In the genomic region with DNA sequence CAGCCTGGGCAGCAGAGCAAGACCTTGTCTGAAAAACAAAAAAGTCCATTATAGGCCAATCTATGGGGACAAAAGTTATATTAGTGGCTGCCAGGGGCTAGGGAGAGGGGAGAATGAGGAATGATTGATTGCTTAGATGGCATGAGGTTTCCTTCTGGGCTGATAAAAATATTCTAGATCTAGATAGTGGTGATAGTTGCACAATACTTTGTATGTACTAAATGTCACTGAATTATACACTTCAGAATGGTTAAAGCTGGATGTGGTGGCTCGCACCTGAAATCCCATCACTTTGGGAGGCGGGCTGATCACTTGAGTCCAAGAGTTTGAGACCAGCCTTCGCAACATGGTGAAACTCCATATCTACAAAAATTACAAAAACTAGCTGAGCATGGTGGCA, we compare ENCODE assay signal across 23 cellular contexts. TPM values are rescaled to one million over a fixed set of nuclear protein-coding genes. Genes with fewer than 3 reads are reported as not detected.
DNase-seq lines count a peak whose midpoint lies in the region; ATAC-seq and TF ChIP-seq lines count a peak whose summit lies in the region.
"Had no signal": no experiment of that assay in that cellular context is flagged by ENCODE, and none has a peak within 500 bp of the region (broad histone marks: within the 10 kb centered on the region; RNA-seq: fewer than 3 reads in every experiment).

No MANE protein-coding gene starts in this region.

- H3K4ac ChIP-seq in IMR-90 (ENCODE audit: low read depth, low read length) (peak overlapping the region; percentile 30; the same call in 1 of the 2 replicates), mesenchymal stem cell (ENCODE audit: low read depth in 1 of 2, low read length in 2 of 2) (no peak overlapping the region)

- 0 out of 3 replicates have a peak overlapping the region, but pooled peaks have one; percentile 20 for H2BK15ac ChIP-seq in IMR-90 (ENCODE audit: low read depth, low read length)
- H2BK15ac ChIP-seq in mesenchymal stem cell (ENCODE audit: low read depth, poor library complexity, severe bottlenecking), result no peak overlapping the region

- H3K27me3 ChIP-seq in IMR-90 (ENCODE audit: control insufficient read depth, insufficient read depth, low read length), result peaks cover 17% of the 10 kb centered on the region
- peaks cover 0 to 9% of the 10 kb centered on the region in 2 experiments for H3K27me3 ChIP-seq in mesenchymal stem cell (ENCODE audit: control insufficient read depth in 1 of 2, insufficient read depth in 1 of 2, low read length in 2 of 2)
- H3K27me3 ChIP-seq: BE2C had no signal

- H3K23ac ChIP-seq in IMR-90 (ENCODE audit: low read depth, low read length), result no peak overlapping the region
- no peak overlapping the region for H3K23ac ChIP-seq in mesenchymal stem cell (ENCODE audit: low read length in 2 of 2)

- no peak overlapping the region for H3K56ac ChIP-seq in IMR-90 (ENCODE audit: extremely low read depth, insufficient read depth, low read length)

- in situ Hi-C loops in IMR-90 (cut with MboI; ENCODE audit: low sequenced_read_pairs), result no loop called here

- H3K4me1 ChIP-seq in IMR-90 (ENCODE audit: control insufficient read depth, insufficient read depth, low read length), result peaks cover 19% of the 10 kb centered on the region
- peaks cover 15% of the 10 kb centered on the region for H3K4me1 ChIP-seq in mesenchymal stem cell (ENCODE audit: control insufficient read depth, insufficient read depth, low read depth, low read length)
- H3K4me1 ChIP-seq: BE2C, HAP-1 had no signal

- POLR2A ChIA-PET in activated CD4-positive, alpha-beta T cell treated with anti-CD3 and anti-CD28 coated beads, Interleukin-2, amount 10 ng/mL, durations not matched to agents 7 days and 5 days (lab: Charles Lee), result no interaction called here
- POLR2A ChIA-PET in IMR-90 (lab: Charles Lee; ENCODE audit: unreplicated experiment), result no interaction called here

- H3K14ac ChIP-seq in IMR-90 (replicated peaks; ENCODE audit: low read depth, low read length) (no peak overlapping the region), mesenchymal stem cell (ENCODE audit: low read length in 2 of 2) (no peak overlapping the region)

- TF ChIP-seq CTCF in IMR-90 (conservative IDR thresholded peaks at IDR 0.05; ENCODE audit: low read depth, low read length), result no peak

- H4K91ac ChIP-seq in IMR-90 (ENCODE audit: insufficient read depth, low read depth, low read length) (no peak overlapping the region), mesenchymal stem cell (ENCODE audit: low read length) (no peak overlapping the region)

- peak overlapping the region in 1 of 2 experiments; percentile 13 for H2BK12ac ChIP-seq in mesenchymal stem cell (ENCODE audit: low read length in 2 of 2)

- peaks cover 12% of the 10 kb centered on the region for H3K9me1 ChIP-seq in IMR-90 (ENCODE audit: insufficient read depth, low read length)

- TF ChIP-seq RAD21 in IMR-90 (IDR thresholded peaks at IDR 0.05; ENCODE audit: low read length), result no peak

- H3K27ac Mint-ChIP-seq in activated CD4-positive, alpha-beta T cell treated with anti-CD3 and anti-CD28 coated beads, Interleukin-2, amount 10 ng/mL, durations not matched to agents 7 days and 5 days, result peak overlapping the region; percentile 39
- H3K27ac Mint-ChIP-seq in activated T-helper 2 cell treated with anti-CD3 and anti-CD28 coated beads, Interferon-gamma antibody, Interleukin-2, Interleukin-4, amounts not matched to agents 10 μg/mL and 5 μg/mL and 100 μg/mL, durations not matched to agents 14 hours and 24 hours and 36 hours, result peak overlapping the region; percentile 83
- H3K27ac Mint-ChIP-seq: CD4-positive, CD25-positive, alpha-beta regulatory T cell had no signal

- TF ChIP-seq POLR2A in IMR-90 (IDR thresholded peaks at IDR 0.05; ENCODE audit: low read depth, low read length), result no peak

- H4K20me1 ChIP-seq in IMR-90 (ENCODE audit: insufficient read depth, low read length), result peaks cover 5% of the 10 kb centered on the region

- no peak overlapping the region for H2AK9ac ChIP-seq in IMR-90 (replicated peaks; ENCODE audit: low read depth, low read length, poor library complexity)

- peaks cover 67% of the 10 kb centered on the region for H3K4me1 Mint-ChIP-seq in activated CD4-positive, alpha-beta T cell treated with anti-CD3 and anti-CD28 coated beads, Interleukin-2, amount 10 ng/mL, durations not matched to agents 7 days and 5 days
- peaks cover 74% of the 10 kb centered on the region for H3K4me1 Mint-ChIP-seq in activated T-helper 2 cell treated with anti-CD3 and anti-CD28 coated beads, Interferon-gamma antibody, Interleukin-2, Interleukin-4, amounts not matched to agents 10 μg/mL and 5 μg/mL and 100 μg/mL, durations not matched to agents 14 hours and 24 hours and 36 hours (ENCODE audit: low read depth)

- peaks cover 27% of the 10 kb centered on the region for H3K9me3 Mint-ChIP-seq in activated CD4-positive, alpha-beta T cell treated with anti-CD3 and anti-CD28 coated beads, Interleukin-2, amount 10 ng/mL, durations not matched to agents 7 days and 5 days
- H3K9me3 Mint-ChIP-seq in activated T-helper 2 cell treated with anti-CD3 and anti-CD28 coated beads, Interferon-gamma antibody, Interleukin-2, Interleukin-4, amounts not matched to agents 10 μg/mL and 5 μg/mL and 100 μg/mL, durations not matched to agents 14 hours and 24 hours and 36 hours, result peaks cover 15% of the 10 kb centered on the region

- WGBS in IMR-90 (ENCODE audit: extremely low coverage in 2 of 2, insufficient read length in 1 of 2), 2 experiments, result no CpG with 5 or more reads among the region's 3 CpGs
- WGBS in mesenchymal stem cell, result 100% methylated on average over 3 of the region's 3 CpGs

- no peaks in the 10 kb centered on the region for H3K27me3 Mint-ChIP-seq in activated CD4-positive, alpha-beta T cell treated with anti-CD3 and anti-CD28 coated beads, Interleukin-2, amount 10 ng/mL, durations not matched to agents 7 days and 5 days
- no peaks in the 10 kb centered on the region for H3K27me3 Mint-ChIP-seq in activated T-helper 2 cell treated with anti-CD3 and anti-CD28 coated beads, Interferon-gamma antibody, Interleukin-2, Interleukin-4, amounts not matched to agents 10 μg/mL and 5 μg/mL and 100 μg/mL, durations not matched to agents 14 hours and 24 hours and 36 hours (ENCODE audit: low read depth)
- H3K27me3 Mint-ChIP-seq: CD8-positive, alpha-beta memory T cell had no signal

- no peak overlapping the region for H3K4me3 Mint-ChIP-seq in activated CD4-positive, alpha-beta T cell treated with anti-CD3 and anti-CD28 coated beads, Interleukin-2, amount 10 ng/mL, durations not matched to agents 7 days and 5 days
- H3K4me3 Mint-ChIP-seq in activated T-helper 2 cell treated with anti-CD3 and anti-CD28 coated beads, Interferon-gamma antibody, Interleukin-2, Interleukin-4, amounts not matched to agents 10 μg/mL and 5 μg/mL and 100 μg/mL, durations not matched to agents 14 hours and 24 hours and 36 hours (ENCODE audit: low read depth), result no peak overlapping the region
- H3K4me3 Mint-ChIP-seq: CD4-positive, CD25-positive, alpha-beta regulatory T cell; CD8-positive, alpha-beta memory T cell had no signal

- H2AK5ac ChIP-seq in IMR-90 (ENCODE audit: low read depth, low read length) (no peak overlapping the region; the same call in 1 of the 2 replicates), mesenchymal stem cell (ENCODE audit: low read length, severe bottlenecking) (no peak overlapping the region)

- intact Hi-C loops in IMR-90 (cut with micrococcal nuclease), result loop anchor here (5.0 kb wide), 1 partner anchor 47 kb away; no protein-coding TSS in a partner anchor
- intact Hi-C loops in activated T-helper 2 cell treated with anti-CD3 and anti-CD28 coated beads, Interferon-gamma antibody, Interleukin-2, Interleukin-4, amounts not matched to agents 10 μg/mL and 5 μg/mL and 100 μg/mL, durations not matched to agents 14 hours and 24 hours and 36 hours (cut with micrococcal nuclease), result no loop called here

- no peak overlapping the region for H2BK5ac ChIP-seq in IMR-90 (ENCODE audit: low read depth, low read length, poor library complexity, severe bottlenecking)
- H2BK5ac ChIP-seq in mesenchymal stem cell (ENCODE audit: low read depth, low read length, poor library complexity, severe bottlenecking), result peak overlapping the region; percentile 21

- H3K36me3 ChIP-seq in IMR-90 (ENCODE audit: control insufficient read depth, insufficient read depth, low read length), result no peaks in the 10 kb centered on the region
- no peaks in the 10 kb centered on the region for H3K36me3 ChIP-seq in mesenchymal stem cell (ENCODE audit: control insufficient read depth in 1 of 2, insufficient read depth in 2 of 2, low read depth in 1 of 2, low read length in 2 of 2)
- H3K36me3 ChIP-seq: BE2C, HAP-1 had no signal

- peaks cover 4% of the 10 kb centered on the region; the same call in 1 of the 2 replicates for H3K9me3 ChIP-seq in IMR-90 (ENCODE audit: control insufficient read depth, insufficient read depth, low read length)
- H3K9me3 ChIP-seq in mesenchymal stem cell (ENCODE audit: control insufficient read depth, low read length), result no peaks in the 10 kb centered on the region
- H3K9me3 ChIP-seq: BE2C, HAP-1 had no signal

- peaks cover 35% of the 10 kb centered on the region for H3K36me3 Mint-ChIP-seq in activated CD4-positive, alpha-beta T cell treated with anti-CD3 and anti-CD28 coated beads, Interleukin-2, amount 10 ng/mL, durations not matched to agents 7 days and 5 days (ENCODE audit: low read depth)
- H3K36me3 Mint-ChIP-seq in activated T-helper 2 cell treated with anti-CD3 and anti-CD28 coated beads, Interferon-gamma antibody, Interleukin-2, Interleukin-4, amounts not matched to agents 10 μg/mL and 5 μg/mL and 100 μg/mL, durations not matched to agents 14 hours and 24 hours and 36 hours (ENCODE audit: low read depth), result peaks cover 33% of the 10 kb centered on the region
- H3K36me3 Mint-ChIP-seq: CD4-positive, CD25-positive, alpha-beta regulatory T cell; IgD-negative memory B cell had no signal

- CTCF ChIA-PET in activated CD4-positive, alpha-beta T cell treated with anti-CD3 and anti-CD28 coated beads, Interleukin-2, amount 10 ng/mL, durations not matched to agents 7 days and 5 days (lab: Charles Lee), result interaction anchor here (1.0 to 4.8 kb wide), 5 partner anchors 9 to 182 kb away, joined by 3 to 29 read pairs (median 4); no protein-coding TSS in a partner anchor
- CTCF ChIA-PET in IMR-90 (lab: Yijun Ruan, JAX), result interaction anchor here (1.8 kb wide), 1 partner anchor 43 kb away, joined by 6 read pairs; a partner anchor contains a TSS

- no peak overlapping the region for H4K5ac ChIP-seq in IMR-90 (ENCODE audit: low read depth, low read length)

- ATAC-seq in IMR-90 (ENCODE audit: low read depth) (no peak), HG03342 (IDR thresholded peaks at IDR 0.05; ENCODE audit: unreplicated experiment) (no peak)
- ATAC-seq: GM12878 had no signal

- no peak overlapping the region for H2AFZ ChIP-seq in IMR-90 (replicated peaks; ENCODE audit: low read length, poor library complexity)
- H2AFZ ChIP-seq in mesenchymal stem cell (ENCODE audit: low read depth, low read length), result no peak overlapping the region

- no peak overlapping the region; the same call in 1 of the 2 replicates for H3K18ac ChIP-seq in IMR-90 (ENCODE audit: low read depth, low read length)
- no peak overlapping the region for H3K18ac ChIP-seq in mesenchymal stem cell (ENCODE audit: low read depth in 1 of 2, low read length in 2 of 2)

- no peak overlapping the region for H2BK20ac ChIP-seq in IMR-90 (ENCODE audit: low read depth, low read length)

- H3K4me3 ChIP-seq in IMR-90 (ENCODE audit: insufficient read depth, low read depth, low read length), result no peak overlapping the region
- H3K4me3 ChIP-seq in mesenchymal stem cell (ENCODE audit: insufficient read depth in 1 of 2, low read depth in 1 of 2, low read length in 2 of 2), result no peak overlapping the region
- H3K4me3 ChIP-seq: GM12878, HAP-1 had no signal

- H3K4me2 ChIP-seq in IMR-90 (ENCODE audit: low read depth, low read length), result no peak overlapping the region
- H3K4me2 ChIP-seq in mesenchymal stem cell (ENCODE audit: low read length, poor library complexity, severe bottlenecking), result no peak overlapping the region

- DNase-seq in activated CD4-positive, alpha-beta T cell treated with anti-CD3 and anti-CD28 coated beads, Interleukin-2, amount 10 ng/mL, durations not matched to agents 7 days and 5 days, result no peak
- no peak for DNase-seq in activated CD4-positive, alpha-beta T cell treated with anti-CD3 and anti-CD28 coated beads for 48 hours
- no peak for DNase-seq in IMR-90
- no peak for DNase-seq in activated T-helper 2 cell treated with anti-CD3 and anti-CD28 coated beads, Interferon-gamma antibody, Interleukin-2, Interleukin-4, amounts not matched to agents 10 μg/mL and 5 μg/mL and 100 μg/mL, durations not matched to agents 14 hours and 24 hours and 36 hours (ENCODE audit: low spot score)
- DNase-seq in mesenchymal stem cell, result no peak
- no peak for DNase-seq in ureter (ENCODE audit: low spot score)
- DNase-seq: BE2C; C1 segment of cervical spinal cord; CD4-positive, CD25-positive, alpha-beta regulatory T cell; CD8-positive, alpha-beta memory T cell; COR-L47; DMS 273 treated with DMSO at 0.1 percent for 48 hours; DMS53; DND-41; EL had no signal

- dilution Hi-C loops in IMR-90 (cut with HindIII; ENCODE audit: low sequenced_read_pairs, unreplicated experiment), result no loop called here

- H3K9ac ChIP-seq in IMR-90 (ENCODE audit: low read depth, low read length) (no peak overlapping the region), mesenchymal stem cell (ENCODE audit: low read length) (no peak overlapping the region)

- BruUV-seq in IMR-90 (replicated peaks; lab: Mats Ljungman, UMichigan), result no TSS peak

- H2BK120ac ChIP-seq in IMR-90 (ENCODE audit: low read depth, low read length), result peak overlapping the region; percentile 38; the same call in 1 of the 2 replicates
- no peak overlapping the region for H2BK120ac ChIP-seq in mesenchymal stem cell (ENCODE audit: low read depth, low read length)

- H4K8ac ChIP-seq in IMR-90 (ENCODE audit: low read depth in 2 of 2, low read length in 2 of 2) (no peak overlapping the region), mesenchymal stem cell (ENCODE audit: low read length) (no peak overlapping the region)

- H3K79me1 ChIP-seq in IMR-90 (ENCODE audit: low read depth in 1 of 2, low read length in 2 of 2) (no peaks in the 10 kb centered on the region), mesenchymal stem cell (replicated peaks; ENCODE audit: low read length, poor library complexity, severe bottlenecking) (no peaks in the 10 kb centered on the region)

- H3K27ac ChIP-seq in IMR-90 (ENCODE audit: insufficient read depth, low read length) (no peak overlapping the region), mesenchymal stem cell (ENCODE audit: low read length, poor library complexity, severe bottlenecking) (no peak overlapping the region)
- H3K27ac ChIP-seq: HL-60 had no signal

RNA-seq across cellular contexts. Expression of a gene that starts 42.7 kb away (rescaled TPM):
- total RNA-seq in activated CD4-positive, alpha-beta T cell treated with anti-CD3 and anti-CD28 coated beads, Interleukin-2, amount 10 ng/mL, durations not matched to agents 7 days and 5 days, result under 1 TPM; 0.83 to 0.97 TPM
- total RNA-seq in IMR-90 (2012; rRNA removed), result not detected in 2 replicates
- not detected in 2 replicates for polyA plus RNA-seq in IMR-90 (2012; rRNA removed)
- polyA plus RNA-seq in IMR-90 (2012; cell fraction: cytosol; rRNA removed), result not detected in 2 replicates
- not detected in 2 replicates for polyA plus RNA-seq in IMR-90 (2012; cell fraction: nucleus; rRNA removed; ENCODE audit: low replicate concordance)
- 0.41 and 0.68 TPM in 2 replicates for total RNA-seq in activated T-helper 2 cell treated with anti-CD3 and anti-CD28 coated beads, Interferon-gamma antibody, Interleukin-2, Interleukin-4, amounts not matched to agents 10 μg/mL and 5 μg/mL and 100 μg/mL, durations not matched to agents 14 hours and 24 hours and 36 hours
- not detected for polyA plus RNA-seq in mesenchymal stem cell (2013, experiment 1 of 2)
- polyA plus RNA-seq in mesenchymal stem cell (2013, experiment 2 of 2), result not detected
- total RNA-seq in ureter, result not detected
- total RNA-seq: A172; CD4-positive, CD25-positive, alpha-beta regulatory T cell; G401; GM12878; H4 had no signal
- polyA plus RNA-seq: CD4-positive, CD25-positive, alpha-beta regulatory T cell; CD8-positive, alpha-beta memory T cell; GM12878; IgD-negative memory B cell had no signal
